ENCODE assay signal across 21 cellular contexts in the genomic region with DNA sequence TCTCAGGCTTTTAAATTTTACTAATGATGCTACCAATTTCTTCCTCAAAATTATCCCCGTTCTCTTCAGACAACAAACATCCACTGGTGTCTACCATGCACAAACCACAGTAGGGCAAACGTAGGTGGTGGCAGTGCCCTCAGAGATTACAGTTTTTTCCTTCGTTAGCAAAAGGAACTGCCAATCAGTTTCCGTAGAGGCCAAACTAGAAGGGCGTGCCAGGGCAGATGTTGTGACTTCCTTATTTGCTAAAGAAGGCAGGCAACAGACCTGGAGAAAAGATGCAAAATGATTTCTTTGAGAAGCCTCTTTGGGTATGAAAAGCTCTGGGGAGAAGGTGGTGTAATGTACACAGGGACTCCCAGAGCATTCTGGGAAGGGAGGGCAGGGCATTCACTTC. TPM values are rescaled to one million over a fixed set of nuclear protein-coding genes. Genes with fewer than 3 reads are reported as not detected.
"Had no signal": no experiment of that assay in that cellular context is flagged by ENCODE, and none has a peak within 500 bp of the region (broad histone marks: within the 10 kb centered on the region; RNA-seq: fewer than 3 reads in every experiment).

No MANE protein-coding gene starts in this region.

- H3K27ac ChIP-seq: epithelial cell of prostate, neutrophil, VCaP had no signal

- H3K36me3 Mint-ChIP-seq: stimulated activated naive B cell treated with anti-CD40 and anti-IgM and Interleukin-4, amounts not matched to agents 10 μg/mL and 1 μg/mL and 100 μg/mL, for 72 hours had no signal

- H3K27ac Mint-ChIP-seq: activated naive CD4-positive, alpha-beta T cell treated with anti-CD3 and anti-CD28 coated beads for 36 hours; activated naive CD8-positive, alpha-beta T cell treated with anti-CD3 and anti-CD28 coated beads, Interleukin-2, amount 50 U/mL, for 24 hours; activated T-helper 2 cell treated with anti-CD3 and anti-CD28 coated beads, Interferon-gamma antibody, Interleukin-2, Interleukin-4, amounts not matched to agents 10 μg/mL and 5 μg/mL and 100 μg/mL, durations not matched to agents 14 hours and 24 hours and 36 hours; naive thymus-derived CD8-positive, alpha-beta T cell; stimulated activated naive B cell treated with anti-CD40 and anti-IgM and Interleukin-4, amounts not matched to agents 10 μg/mL and 1 μg/mL and 100 μg/mL, for 72 hours; T-helper 2 cell treated with Interferon-gamma antibody and Interleukin-4, amounts not matched to agents 5 μg/mL and 100 μg/mL, for 36 hours had no signal

- H3K36me3 ChIP-seq: neutrophil, tibial artery, uterus had no signal

- H3K4me3 ChIP-seq: tibial artery, uterus had no signal

- H3K9me3 ChIP-seq: neutrophil, tibial artery, uterus had no signal

- DNase-seq: activated CD4-positive, alpha-beta T cell treated with anti-CD3 and anti-CD28 coated beads for 1 hour; activated CD4-positive, alpha-beta T cell treated with anti-CD3 and anti-CD28 coated beads, Interleukin-2, amount 50 U/mL, for 4 hours; activated naive CD4-positive, alpha-beta T cell treated with anti-CD3 and anti-CD28 coated beads for 36 hours; activated naive CD8-positive, alpha-beta T cell treated with anti-CD3 and anti-CD28 coated beads, Interleukin-2, amount 50 U/mL, for 24 hours; activated T-cell treated with anti-CD3 and anti-CD28 coated beads, Interleukin-2, amount 50 U/mL, for 1 hour; foreskin melanocyte; naive thymus-derived CD8-positive, alpha-beta T cell; stimulated activated CD4-positive, alpha-beta T cell treated with anti-CD3 and anti-CD28 coated beads, Interleukin-4, amount 100 ng/mL, for 1 hour; stimulated activated naive B cell treated with anti-CD40 and anti-IgM and Interleukin-4, amounts not matched to agents 10 μg/mL and 1 μg/mL and 100 μg/mL, for 72 hours; tibial artery; uterus had no signal

- H3K27me3 ChIP-seq: tibial artery, uterus had no signal

- H3K4me1 ChIP-seq: uterus had no signal

- H3K4me3 Mint-ChIP-seq: activated naive CD4-positive, alpha-beta T cell treated with anti-CD3 and anti-CD28 coated beads for 36 hours; activated naive CD8-positive, alpha-beta T cell treated with anti-CD3 and anti-CD28 coated beads, Interleukin-2, amount 50 U/mL, for 24 hours; naive thymus-derived CD8-positive, alpha-beta T cell; stimulated activated naive B cell treated with anti-CD40 and anti-IgM and Interleukin-4, amounts not matched to agents 10 μg/mL and 1 μg/mL and 100 μg/mL, for 72 hours; T-helper 2 cell treated with Interferon-gamma antibody and Interleukin-4, amounts not matched to agents 5 μg/mL and 100 μg/mL, for 36 hours had no signal

- H3K4me1 Mint-ChIP-seq: activated naive CD8-positive, alpha-beta T cell treated with anti-CD3 and anti-CD28 coated beads, Interleukin-2, amount 50 U/mL, for 24 hours; stimulated activated naive B cell treated with anti-CD40 and anti-IgM and Interleukin-4, amounts not matched to agents 10 μg/mL and 1 μg/mL and 100 μg/mL, for 72 hours had no signal

- H3K9me3 Mint-ChIP-seq: activated naive CD8-positive, alpha-beta T cell treated with anti-CD3 and anti-CD28 coated beads, Interleukin-2, amount 50 U/mL, for 24 hours; activated T-helper 2 cell treated with anti-CD3 and anti-CD28 coated beads, Interferon-gamma antibody, Interleukin-2, Interleukin-4, amounts not matched to agents 10 μg/mL and 5 μg/mL and 100 μg/mL, durations not matched to agents 14 hours and 24 hours and 36 hours; T-helper 2 cell treated with Interferon-gamma antibody and Interleukin-4, amounts not matched to agents 5 μg/mL and 100 μg/mL, for 36 hours had no signal

RNA-seq across cellular contexts. Expression of gene FAM180A, which starts 7.6 kb away (rescaled TPM):
- total RNA-seq: activated naive CD4-positive, alpha-beta T cell treated with anti-CD3 and anti-CD28 coated beads for 36 hours; activated T-helper 2 cell treated with anti-CD3 and anti-CD28 coated beads, Interferon-gamma antibody, Interleukin-2, Interleukin-4, amounts not matched to agents 10 μg/mL and 5 μg/mL and 100 μg/mL, durations not matched to agents 14 hours and 24 hours and 36 hours; dermis microvascular lymphatic vessel endothelial cell; lung microvascular endothelial cell; naive thymus-derived CD8-positive, alpha-beta T cell had no signal
- polyA plus RNA-seq: naive thymus-derived CD8-positive, alpha-beta T cell had no signal

RNA-seq across cellular contexts. Expression of gene SLC13A4, which starts 28.2 kb away (rescaled TPM):
- total RNA-seq: activated naive CD4-positive, alpha-beta T cell treated with anti-CD3 and anti-CD28 coated beads for 36 hours; activated T-helper 2 cell treated with anti-CD3 and anti-CD28 coated beads, Interferon-gamma antibody, Interleukin-2, Interleukin-4, amounts not matched to agents 10 μg/mL and 5 μg/mL and 100 μg/mL, durations not matched to agents 14 hours and 24 hours and 36 hours; chondrocyte; dermis microvascular lymphatic vessel endothelial cell; lung microvascular endothelial cell; mucosa of gallbladder; naive thymus-derived CD8-positive, alpha-beta T cell; skeletal muscle tissue had no signal
